ENCODE assay signal across 9 cellular contexts in genomic region chr17:4899341-4900230, GRCh38. TPM values are rescaled to one million over a fixed set of nuclear protein-coding genes. Genes with fewer than 3 reads are reported as not detected.
A peak's percentile ranks its signal among the peaks of the same experiment; 100 is the strongest.
DNase-seq lines count a peak whose midpoint lies in the region; ATAC-seq and TF ChIP-seq lines count a peak whose summit lies in the region.
"Had no signal": no experiment of that assay in that cellular context is flagged by ENCODE, and none has a peak within 500 bp of the region (broad histone marks: within the 10 kb centered on the region; RNA-seq: fewer than 3 reads in every experiment).

Gene C17orf107, plus strand, starts transcription at chr17:4899536. Its CDS starts 227 bp downstream, at chr17:4899763.

- peak within 1 kb of the TSS; percentile 32 for H3K9ac ChIP-seq in rectal smooth muscle tissue (ENCODE audit: low read length)

- peak within 1 kb of the TSS; percentile 88 for H3K4me3 Mint-ChIP-seq in activated naive CD8-positive, alpha-beta T cell treated with anti-CD3 and anti-CD28 coated beads, Interleukin-2, amount 10 ng/mL, durations not matched to agents 7 days and 5 days

- peak; percentile 71 for ATAC-seq in activated naive CD8-positive, alpha-beta T cell treated with anti-CD3 and anti-CD28 coated beads, Interleukin-2, amount 10 ng/mL, durations not matched to agents 7 days and 5 days (ENCODE audit: low read depth)
- ATAC-seq in left cardiac atrium (peak; percentile 56 to 65), upper lobe of right lung (peak; percentile 80), GM18861 (IDR thresholded peaks at IDR 0.05; ENCODE audit: unreplicated experiment) (no peak)

- H3K27ac ChIP-seq in rectal smooth muscle tissue (ENCODE audit: low read depth, low read length) (no peak within 1 kb of the TSS), upper lobe of right lung (no peak within 1 kb of the TSS)
- H3K27ac ChIP-seq: epithelial cell of prostate had no signal

- peaks cover 5% of the 10 kb centered on the region for H3K36me3 Mint-ChIP-seq in activated naive CD8-positive, alpha-beta T cell treated with anti-CD3 and anti-CD28 coated beads, Interleukin-2, amount 10 ng/mL, durations not matched to agents 7 days and 5 days

- H3K27me3 Mint-ChIP-seq in activated naive CD8-positive, alpha-beta T cell treated with anti-CD3 and anti-CD28 coated beads, Interleukin-2, amount 10 ng/mL, durations not matched to agents 7 days and 5 days = peaks cover 6% of the 10 kb centered on the region

- H3K4me3 ChIP-seq in rectal smooth muscle tissue (ENCODE audit: low read length) (peak within 1 kb of the TSS; percentile 67), upper lobe of right lung (peak within 1 kb of the TSS; percentile 53)

- DNase-seq in GM20000 (ENCODE audit: low spot score) = peak; percentile 95
- peak; percentile 67 for DNase-seq in RPMI8226
- DNase-seq in activated naive CD8-positive, alpha-beta T cell treated with anti-CD3 and anti-CD28 coated beads, Interleukin-2, amount 10 ng/mL, durations not matched to agents 7 days and 5 days = peak; percentile 87
- peak; percentile 90 for DNase-seq in left cardiac atrium
- peak; percentile 95 for DNase-seq in upper lobe of right lung
- no peak for DNase-seq in HuH-7.5 (ENCODE audit: low spot score)

- H3K36me3 ChIP-seq in rectal smooth muscle tissue (ENCODE audit: control insufficient read depth, insufficient read depth, low read length) = peaks cover 18% of the 10 kb centered on the region
- peaks cover 27% of the 10 kb centered on the region for H3K36me3 ChIP-seq in upper lobe of right lung

- H3K9me3 ChIP-seq in upper lobe of right lung = no peaks in the 10 kb centered on the region

- H3K4me1 Mint-ChIP-seq in activated naive CD8-positive, alpha-beta T cell treated with anti-CD3 and anti-CD28 coated beads, Interleukin-2, amount 10 ng/mL, durations not matched to agents 7 days and 5 days = peaks cover 21% of the 10 kb centered on the region

- intact Hi-C loops in left cardiac atrium (cut with DNase I) = loop anchor here (5.0 to 10.0 kb wide), 2 partner anchors 85 to 187 kb away; partner anchors contain the start of genes ARRB2 (in 1 of the 2) and CAMTA2 (in 1 of the 2)
- intact Hi-C loops in upper lobe of right lung (cut with DNase I) = loop anchor here (10.0 kb wide), 1 partner anchor 165 kb away; no protein-coding TSS in a partner anchor

- POLR2A ChIA-PET in activated naive CD8-positive, alpha-beta T cell treated with anti-CD3 and anti-CD28 coated beads, Interleukin-2, amount 10 ng/mL, durations not matched to agents 7 days and 5 days (lab: Charles Lee) = interaction anchor here (0.6 to 2.2 kb wide), 13 partner anchors 9 to 344 kb away, joined by 3 to 8 read pairs (median 3); partner anchors contain the start of genes ARRB2, MYBBP1A, PFN1 and PLD2

- no peak for TF ChIP-seq CTCF in GM20000 (IDR thresholded peaks at IDR 0.05; ENCODE audit: extremely low read depth, missing control alignments)
- no peak for TF ChIP-seq CTCF in upper lobe of right lung (IDR thresholded peaks at IDR 0.05)

- H3K9me3 Mint-ChIP-seq in activated naive CD8-positive, alpha-beta T cell treated with anti-CD3 and anti-CD28 coated beads, Interleukin-2, amount 10 ng/mL, durations not matched to agents 7 days and 5 days = no peaks in the 10 kb centered on the region

- peak within 1 kb of the TSS; percentile 84 for H3K27ac Mint-ChIP-seq in activated naive CD8-positive, alpha-beta T cell treated with anti-CD3 and anti-CD28 coated beads, Interleukin-2, amount 10 ng/mL, durations not matched to agents 7 days and 5 days

- peaks cover 12% of the 10 kb centered on the region for H3K27me3 ChIP-seq in rectal smooth muscle tissue (ENCODE audit: control insufficient read depth, insufficient read depth, low read length)
- H3K27me3 ChIP-seq in upper lobe of right lung = peaks cover 6% of the 10 kb centered on the region

- H3K4me1 ChIP-seq in rectal smooth muscle tissue (ENCODE audit: control insufficient read depth, insufficient read depth, low read length) = peaks cover 2% of the 10 kb centered on the region
- H3K4me1 ChIP-seq in upper lobe of right lung = peaks cover 9% of the 10 kb centered on the region

RNA-seq across cellular contexts. Expression of gene C17orf107, which starts in this region (rescaled TPM):
- total RNA-seq in activated naive CD8-positive, alpha-beta T cell treated with anti-CD3 and anti-CD28 coated beads, Interleukin-2, amount 10 ng/mL, durations not matched to agents 7 days and 5 days = 1 to 10 TPM; 1.9 to 3.0 TPM
- total RNA-seq in left cardiac atrium (1 to 10 TPM; 1.3 to 2.3 TPM), upper lobe of right lung (2.7 TPM)
